ENCODE assay signal across 28 cellular contexts in the genomic region with DNA sequence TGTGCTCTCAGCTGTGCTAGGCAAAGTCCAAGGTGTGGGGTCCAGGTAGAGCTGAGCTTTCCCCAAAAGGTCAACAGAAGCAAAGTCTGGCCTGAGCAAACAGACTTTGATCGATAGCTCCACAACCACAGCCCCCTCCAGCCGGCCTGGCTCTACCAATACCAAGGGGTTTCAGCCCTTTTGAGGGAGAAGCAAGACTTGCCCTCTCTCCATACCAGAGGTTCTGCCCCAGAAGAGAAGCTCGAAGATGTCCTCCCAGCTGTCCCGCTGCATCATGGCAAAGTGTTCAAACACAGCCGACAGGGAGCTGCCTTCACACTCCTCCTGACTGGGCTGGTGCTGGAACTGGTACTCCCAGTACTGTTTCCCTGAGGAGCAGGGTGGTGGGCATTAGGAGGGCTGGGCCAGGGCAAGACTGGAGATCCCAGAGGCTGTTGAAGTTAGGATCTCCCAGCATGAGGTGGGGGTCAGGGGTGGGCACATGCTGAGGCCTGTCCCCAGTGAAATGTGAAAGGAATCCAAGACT. TPM values are rescaled to one million over a fixed set of nuclear protein-coding genes. Genes with fewer than 3 reads are reported as not detected.
DNase-seq lines count a peak whose midpoint lies in the region; ATAC-seq, FAIRE-seq and TF ChIP-seq lines count a peak whose summit lies in the region.
"Had no signal": no experiment of that assay in that cellular context is flagged by ENCODE, and none has a peak within 500 bp of the region (broad histone marks: within the 10 kb centered on the region; RNA-seq: fewer than 3 reads in every experiment).

No MANE protein-coding gene starts in this region.

- H3K79me2 ChIP-seq in HepG2 (ENCODE audit: insufficient read depth, low read length) = peaks cover 7% of the 10 kb centered on the region

- WGBS in HepG2 (ENCODE audit: low lambda C conversion rate) = 0% methylated on average over 2 of the region's 5 CpGs
- 32 to 55% methylated on average over 3 to 5 of the region's 5 CpGs for WGBS in body of pancreas, 2 donors

- BruUV-seq in HepG2 (replicated peaks; lab: Mats Ljungman, UMichigan) = no TSS peak

- CTCF ChIA-PET in HepG2 (lab: Yijun Ruan, JAX; ENCODE audit: low intra/inter-chr PET ratio, low total read pairs) = no interaction called here

- H3K27me3 ChIP-seq in CD4-positive, CD25-positive, alpha-beta regulatory T cell (ENCODE audit: control insufficient read depth, insufficient read depth, low read length) = no peaks in the 10 kb centered on the region
- no peaks in the 10 kb centered on the region for H3K27me3 ChIP-seq in HepG2 (ENCODE audit: control insufficient read depth in 1 of 2, insufficient read depth in 2 of 2, low read length in 2 of 2)
- no peaks in the 10 kb centered on the region for H3K27me3 ChIP-seq in body of pancreas
- H3K27me3 ChIP-seq: MG63 had no signal

- no peaks in the 10 kb centered on the region for H4K20me1 ChIP-seq in HepG2 (ENCODE audit: insufficient read depth, low read length)

- TF ChIP-seq EP300 in HepG2 (IDR thresholded peaks at IDR 0.05; ENCODE audit: low read depth in 2 of 2, low read length in 2 of 2) (peak; percentile 47 to 97; a peak in 3 of 4 replicates), HepG2 (CRISPR knock-in tag; IDR thresholded peaks at IDR 0.05; ENCODE audit: borderline replicate concordance) (peak; percentile 85; the same call in 1 of the 2 replicates)

- peaks cover 21% of the 10 kb centered on the region for H3K4me1 ChIP-seq in CD4-positive, CD25-positive, alpha-beta regulatory T cell (ENCODE audit: control insufficient read depth, insufficient read depth, low read length, poor library complexity, severe bottlenecking)
- H3K4me1 ChIP-seq in HepG2 (ENCODE audit: insufficient read depth, low read length) = peaks cover 52% of the 10 kb centered on the region
- H3K4me1 ChIP-seq in body of pancreas = peaks cover 40% of the 10 kb centered on the region

- peaks cover 0 to 26% (median 15%) of the 10 kb centered on the region in 4 donors for H3K4me1 Mint-ChIP-seq in CD4-positive, CD25-positive, alpha-beta regulatory T cell

- H3K4me3 ChIP-seq in CD4-positive, CD25-positive, alpha-beta regulatory T cell (ENCODE audit: low read depth, low read length) = no peak overlapping the region
- H3K4me3 ChIP-seq in HepG2 (replicated peaks in 1 of 3; ENCODE audit: insufficient read depth in 1 of 3, low read depth in 2 of 3, low read length in 3 of 3) (peak overlapping the region; percentile 4 to 77 (median 28); a peak in 5 of 6 replicates), body of pancreas (no peak overlapping the region)
- H3K4me3 ChIP-seq: MG63, SK-N-MC had no signal

- no peaks in the 10 kb centered on the region for H3K36me3 Mint-ChIP-seq in CD4-positive, CD25-positive, alpha-beta regulatory T cell

- DNase-seq in CD4-positive, CD25-positive, alpha-beta regulatory T cell = no peak
- peak; percentile 84 for DNase-seq in HuH-7.5 (ENCODE audit: low spot score)
- peak; percentile 88 for DNase-seq in HepG2 (ENCODE audit: low spot score)
- DNase-seq in posterior vena cava (ENCODE audit: low spot score) = peak; percentile 56
- DNase-seq in RPMI8226 = no peak
- no peak for DNase-seq in NCI-H446 (lab: John Stamatoyannopoulos, UW)
- DNase-seq in body of pancreas = no peak
- DNase-seq: C1 segment of cervical spinal cord; Calu3; CD8-positive, alpha-beta memory T cell; DMS79 treated with DMSO at 0.1 percent for 48 hours; KG1; MG63; NCI-H1105 treated with DMSO at 0.1 percent for 48 hours; NCI-H146; NCI-H1930; NCI-H2107; NCI-H526; SHP77 treated with DMSO at 0.1 percent for 48 hours had no signal

- TF ChIP-seq POLR2A in HepG2 (IDR thresholded peaks at IDR 0.05; ENCODE audit: insufficient read depth in 1 of 2, low read depth in 2 of 2, low read length in 2 of 2) (peak; percentile 51 to 68; a peak in 3 of 4 replicates), body of pancreas (IDR thresholded peaks at IDR 0.05) (no peak)

- ATAC-seq in CD4-positive, CD25-positive, alpha-beta regulatory T cell (ENCODE audit: low read depth in 2 of 2) = no peak
- ATAC-seq in HepG2 (peak; percentile 53), HG03439 (IDR thresholded peaks at IDR 0.05; ENCODE audit: unreplicated experiment) (no peak), body of pancreas (no peak)
- ATAC-seq: HCT116 had no signal

- TF ChIP-seq RAD21 in HepG2 (CRISPR knock-in tag; IDR thresholded peaks at IDR 0.05) = no peak; the same call in 1 of the 2 replicates

- H3K4me2 ChIP-seq in HepG2 (ENCODE audit: low read depth, low read length) = peak overlapping the region; percentile 96

- peaks cover 13% of the 10 kb centered on the region for H3K36me3 ChIP-seq in CD4-positive, CD25-positive, alpha-beta regulatory T cell (ENCODE audit: control insufficient read depth, insufficient read depth, low read length)
- H3K36me3 ChIP-seq in HepG2 (replicated peaks in 1 of 2; ENCODE audit: control insufficient read depth in 1 of 2, insufficient read depth in 2 of 2, low read length in 2 of 2) = peaks cover 2 to 8% of the 10 kb centered on the region in 2 experiments; a peak in 3 of 5 replicates
- peaks cover 0 to 5% of the 10 kb centered on the region in 2 donors for H3K36me3 ChIP-seq in body of pancreas (replicated peaks in 1 of 2; ENCODE audit: insufficient read depth in 1 of 2, low read depth in 2 of 2)

- H3K9me3 Mint-ChIP-seq in CD4-positive, CD25-positive, alpha-beta regulatory T cell = no peaks in the 10 kb centered on the region
- H3K9me3 Mint-ChIP-seq: CD8-positive, alpha-beta memory T cell had no signal

- no peaks in the 10 kb centered on the region for H3K27me3 Mint-ChIP-seq in CD4-positive, CD25-positive, alpha-beta regulatory T cell
- H3K27me3 Mint-ChIP-seq: CD8-positive, alpha-beta memory T cell had no signal

- H3K27ac Mint-ChIP-seq in CD4-positive, CD25-positive, alpha-beta regulatory T cell = peak overlapping the region in 2 of 3 donors; percentile 9 to 11

- intact Hi-C loops in HepG2 (cut with micrococcal nuclease; ENCODE audit: unreplicated experiment) (no loop called here), posterior vena cava (cut with DNase I) (no loop called here), body of pancreas (cut with DNase I) (no loop called here)

- H3K9ac ChIP-seq in HepG2 (ENCODE audit: insufficient read depth, low read depth, low read length) = peak overlapping the region; percentile 74

- TF ChIP-seq CTCF in HepG2 (CRISPR knock-in tag; IDR thresholded peaks at IDR 0.05) (peak; percentile 30; the same call in 1 of the 2 replicates), body of pancreas (IDR thresholded peaks at IDR 0.05) (no peak)

- peak overlapping the region in 1 of 4 donors; percentile 44 for H3K4me3 Mint-ChIP-seq in CD4-positive, CD25-positive, alpha-beta regulatory T cell
- H3K4me3 Mint-ChIP-seq: CD8-positive, alpha-beta memory T cell had no signal

- H3K9me3 ChIP-seq in CD4-positive, CD25-positive, alpha-beta regulatory T cell (ENCODE audit: control insufficient read depth in 2 of 2, low read length in 2 of 2) = no peaks in the 10 kb centered on the region
- H3K9me3 ChIP-seq in HepG2 (ENCODE audit: low read length) = no peaks in the 10 kb centered on the region
- H3K9me3 ChIP-seq in body of pancreas = no peaks in the 10 kb centered on the region
- H3K9me3 ChIP-seq: MG63 had no signal

- FAIRE-seq in HepG2 (lab: Jason Lieb, UNC) = peak; percentile 96
- FAIRE-seq: A204.1, GM12892 had no signal

- H3K27ac ChIP-seq in CD4-positive, CD25-positive, alpha-beta regulatory T cell (ENCODE audit: insufficient read depth, low read length, poor library complexity, severe bottlenecking) = no peak overlapping the region
- H3K27ac ChIP-seq in HepG2 (ENCODE audit: extremely low read length, insufficient read depth, low read length) (peak overlapping the region; percentile 92), body of pancreas (peak overlapping the region in 1 of 4 donors; percentile 72)
- H3K27ac ChIP-seq: HL-60, RWPE1, SK-N-MC had no signal

- in situ Hi-C loops in HepG2 (cut with HindIII; ENCODE audit: extremely low pct_ligation_motif_present, low pct_unique_long_range_greater_than_20kb) = no loop called here

- H2AFZ ChIP-seq in HepG2 (ENCODE audit: low read length) = no peak overlapping the region

- POLR2A ChIA-PET in HepG2 (lab: Yijun Ruan, JAX) = interaction anchor here (0.5 to 8.3 kb wide), 19 partner anchors 11 to 119 kb away, joined by 3 to 183 read pairs (median 6); partner anchors contain the start of genes IFT20, POLDIP2, SLC46A1 and TMEM97

RNA-seq across cellular contexts. Expression of gene VTN, which starts 1.7 kb away (rescaled TPM):
- not detected for total RNA-seq in CD4-positive, CD25-positive, alpha-beta regulatory T cell
- polyA plus RNA-seq in CD4-positive, CD25-positive, alpha-beta regulatory T cell = under 1 TPM in 3 of 4 donors, not detected in 1; 0.10 to 0.18 (median 0.17) TPM
- total RNA-seq in HepG2 (2016; rRNA removed; fragmentation: Illumina TruSeq; extraction: Trizol) = 43.9 and 108 TPM in 2 replicates
- total RNA-seq in HepG2 (2016; cell fraction: cytosol; rRNA removed; fragmentation: Illumina TruSeq; extraction: Trizol; ENCODE audit: low read depth) = 11.6 and 13.5 TPM in 2 replicates
- total RNA-seq in HepG2 (2016; cell fraction: insoluble cytoplasmic fraction; rRNA removed; fragmentation: Illumina TruSeq; extraction: Trizol) = 42.5 and 110 TPM in 2 replicates
- 21.9 and 23.9 TPM in 2 replicates for total RNA-seq in HepG2 (2016; cell fraction: membrane; rRNA removed; fragmentation: Illumina TruSeq; extraction: Trizol)
- 103 and 124 TPM in 2 replicates for total RNA-seq in HepG2 (2016; cell fraction: nucleus; rRNA removed; fragmentation: Illumina TruSeq; extraction: Trizol)
- polyA plus RNA-seq in HepG2 (2011; rRNA removed) = 131 and 230 TPM in 2 replicates
- polyA plus RNA-seq in HepG2 (2011; cell fraction: cytosol; rRNA removed) = 124 and 146 TPM in 2 replicates
- 140 and 166 TPM in 2 replicates for polyA plus RNA-seq in HepG2 (2011; cell fraction: nucleus; rRNA removed)
- polyA plus RNA-seq in HepG2 (2012) = 284 and 339 TPM in 2 replicates
- 22.3 and 24.7 TPM in 2 replicates for polyA plus RNA-seq in HepG2 (2016; cell fraction: cytosol; fragmentation: Illumina TruSeq; extraction: Trizol; ENCODE audit: low read depth)
- polyA plus RNA-seq in HepG2 (2016; cell fraction: insoluble cytoplasmic fraction; fragmentation: Illumina TruSeq; extraction: Trizol; ENCODE audit: low read depth) = 46.3 and 58.2 TPM in 2 replicates
- 29.7 and 32.6 TPM in 2 replicates for polyA plus RNA-seq in HepG2 (2016; cell fraction: membrane; fragmentation: Illumina TruSeq; extraction: Trizol; ENCODE audit: low read depth)
- 199 and 223 TPM in 2 replicates for polyA plus RNA-seq in HepG2 (2016; cell fraction: nucleus; fragmentation: Illumina TruSeq; extraction: Trizol; ENCODE audit: insufficient read depth, low read depth)
- polyA minus RNA-seq in HepG2 (2011; rRNA and poly(A)+ RNA removed; ENCODE audit: low replicate concordance) = 37.6 and 134 TPM in 2 replicates
- polyA minus RNA-seq in HepG2 (2011; cell fraction: cytosol; rRNA and poly(A)+ RNA removed) = 45.8 and 97.8 TPM in 2 replicates
- polyA minus RNA-seq in HepG2 (2011; cell fraction: nucleus; rRNA and poly(A)+ RNA removed) = 30.3 and 66.1 TPM in 2 replicates
- 1 to 10 TPM; 1.8 to 5.4 TPM for total RNA-seq in posterior vena cava
- 1 to 10 TPM; 4.2 to 6.6 TPM for total RNA-seq in body of pancreas
- total RNA-seq: Calu3, H4 had no signal
- polyA plus RNA-seq: CD8-positive, alpha-beta memory T cell had no signal

RNA-seq across cellular contexts. Expression of gene SARM1, which starts 3.1 kb away (rescaled TPM):
- total RNA-seq in CD4-positive, CD25-positive, alpha-beta regulatory T cell = 21.7 TPM
- polyA plus RNA-seq in CD4-positive, CD25-positive, alpha-beta regulatory T cell = 1 to 10 TPM; 7.2 to 8.5 (median 7.9) TPM
- total RNA-seq in HepG2 (2016; rRNA removed; fragmentation: Illumina TruSeq; extraction: Trizol) (0.25 and 0.73 TPM in 2 replicates), posterior vena cava (10 to 100 TPM; 15.0 to 16.1 TPM), body of pancreas (10 to 100 TPM; 13.7 to 33.9 TPM)
- 0.09 and 0.20 TPM in 2 replicates for total RNA-seq in HepG2 (2016; cell fraction: cytosol; rRNA removed; fragmentation: Illumina TruSeq; extraction: Trizol; ENCODE audit: low read depth)
- total RNA-seq in HepG2 (2016; cell fraction: insoluble cytoplasmic fraction; rRNA removed; fragmentation: Illumina TruSeq; extraction: Trizol) = 0.73 and 0.78 TPM in 2 replicates
- 0.09 and 0.28 TPM in 2 replicates for total RNA-seq in HepG2 (2016; cell fraction: membrane; rRNA removed; fragmentation: Illumina TruSeq; extraction: Trizol)
- total RNA-seq in HepG2 (2016; cell fraction: nucleus; rRNA removed; fragmentation: Illumina TruSeq; extraction: Trizol) = 0.84 and 0.94 TPM in 2 replicates
- polyA plus RNA-seq in HepG2 (2011; rRNA removed) = 0.86 and 1.1 TPM in 2 replicates
- polyA plus RNA-seq in HepG2 (2011; cell fraction: cytosol; rRNA removed) = 0.30 and 0.56 TPM in 2 replicates
- 5.4 and 6.1 TPM in 2 replicates for polyA plus RNA-seq in HepG2 (2011; cell fraction: nucleus; rRNA removed)
- polyA plus RNA-seq in HepG2 (2012) = 0.36 and 3.0 TPM in 2 replicates
- polyA plus RNA-seq in HepG2 (2016; cell fraction: cytosol; fragmentation: Illumina TruSeq; extraction: Trizol; ENCODE audit: low read depth) = 0.14 and 0.16 TPM in 2 replicates
- polyA plus RNA-seq in HepG2 (2016; cell fraction: insoluble cytoplasmic fraction; fragmentation: Illumina TruSeq; extraction: Trizol; ENCODE audit: low read depth) = 0.27 and 0.61 TPM in 2 replicates
- polyA plus RNA-seq in HepG2 (2016; cell fraction: membrane; fragmentation: Illumina TruSeq; extraction: Trizol; ENCODE audit: low read depth) = 0.22 and 0.23 TPM in 2 replicates
- polyA plus RNA-seq in HepG2 (2016; cell fraction: nucleus; fragmentation: Illumina TruSeq; extraction: Trizol; ENCODE audit: insufficient read depth, low read depth) = 2.1 and 2.7 TPM in 2 replicates
- polyA minus RNA-seq in HepG2 (2011; rRNA and poly(A)+ RNA removed; ENCODE audit: low replicate concordance) = 2.2 and 23.4 TPM in 2 replicates
- 0.09 and 0.30 TPM in 2 replicates for polyA minus RNA-seq in HepG2 (2011; cell fraction: cytosol; rRNA and poly(A)+ RNA removed)
- 3.9 TPM in 2 replicates for polyA minus RNA-seq in HepG2 (2011; cell fraction: nucleus; rRNA and poly(A)+ RNA removed)

RNA-seq across cellular contexts. Expression of gene SEBOX, which starts 3.4 kb away (rescaled TPM):
- not detected for total RNA-seq in CD4-positive, CD25-positive, alpha-beta regulatory T cell
- not detected for polyA plus RNA-seq in CD4-positive, CD25-positive, alpha-beta regulatory T cell
- total RNA-seq in HepG2 (2016; rRNA removed; fragmentation: Illumina TruSeq; extraction: Trizol) (not detected in 2 replicates), posterior vena cava (not detected), body of pancreas (not detected)
- not detected in 2 replicates for total RNA-seq in HepG2 (2016; cell fraction: cytosol; rRNA removed; fragmentation: Illumina TruSeq; extraction: Trizol; ENCODE audit: low read depth)
- not detected in 2 replicates for total RNA-seq in HepG2 (2016; cell fraction: insoluble cytoplasmic fraction; rRNA removed; fragmentation: Illumina TruSeq; extraction: Trizol)
- not detected in 2 replicates for total RNA-seq in HepG2 (2016; cell fraction: membrane; rRNA removed; fragmentation: Illumina TruSeq; extraction: Trizol)
- not detected in 2 replicates for total RNA-seq in HepG2 (2016; cell fraction: nucleus; rRNA removed; fragmentation: Illumina TruSeq; extraction: Trizol)
- not detected in 2 replicates for polyA plus RNA-seq in HepG2 (2011; rRNA removed)
- not detected in 2 replicates for polyA plus RNA-seq in HepG2 (2011; cell fraction: cytosol; rRNA removed)
- polyA plus RNA-seq in HepG2 (2011; cell fraction: nucleus; rRNA removed) = 0.43 TPM in 1 of 2 replicates, not detected in the other
- polyA plus RNA-seq in HepG2 (2012) = not detected in 2 replicates
- not detected in 2 replicates for polyA plus RNA-seq in HepG2 (2016; cell fraction: cytosol; fragmentation: Illumina TruSeq; extraction: Trizol; ENCODE audit: low read depth)
- not detected in 2 replicates for polyA plus RNA-seq in HepG2 (2016; cell fraction: insoluble cytoplasmic fraction; fragmentation: Illumina TruSeq; extraction: Trizol; ENCODE audit: low read depth)
- polyA plus RNA-seq in HepG2 (2016; cell fraction: membrane; fragmentation: Illumina TruSeq; extraction: Trizol; ENCODE audit: low read depth) = not detected in 2 replicates
- not detected in 2 replicates for polyA plus RNA-seq in HepG2 (2016; cell fraction: nucleus; fragmentation: Illumina TruSeq; extraction: Trizol; ENCODE audit: insufficient read depth, low read depth)
- polyA minus RNA-seq in HepG2 (2011; rRNA and poly(A)+ RNA removed; ENCODE audit: low replicate concordance) = 0.34 TPM in 1 of 2 replicates, not detected in the other
- not detected in 2 replicates for polyA minus RNA-seq in HepG2 (2011; cell fraction: cytosol; rRNA and poly(A)+ RNA removed)
- not detected in 2 replicates for polyA minus RNA-seq in HepG2 (2011; cell fraction: nucleus; rRNA and poly(A)+ RNA removed)
- total RNA-seq: Calu3; CD8-positive, alpha-beta memory T cell; H4 had no signal
- polyA plus RNA-seq: AG04450; CD8-positive, alpha-beta memory T cell had no signal

RNA-seq across cellular contexts. Expression of gene POLDIP2, which starts 11.0 kb away (rescaled TPM):
- total RNA-seq in CD4-positive, CD25-positive, alpha-beta regulatory T cell = 29.4 TPM
- polyA plus RNA-seq in CD4-positive, CD25-positive, alpha-beta regulatory T cell = 10 to 100 TPM; 70.2 to 88.5 (median 74.7) TPM
- total RNA-seq in HepG2 (2016; rRNA removed; fragmentation: Illumina TruSeq; extraction: Trizol) (114 and 127 TPM in 2 replicates), posterior vena cava (10 to 100 TPM; 53.5 to 54.4 TPM), body of pancreas (10 to 100 TPM; 50.8 to 54.4 TPM)
- total RNA-seq in HepG2 (2016; cell fraction: cytosol; rRNA removed; fragmentation: Illumina TruSeq; extraction: Trizol; ENCODE audit: low read depth) = 63.3 and 67.3 TPM in 2 replicates
- total RNA-seq in HepG2 (2016; cell fraction: insoluble cytoplasmic fraction; rRNA removed; fragmentation: Illumina TruSeq; extraction: Trizol) = 112 and 115 TPM in 2 replicates
- total RNA-seq in HepG2 (2016; cell fraction: membrane; rRNA removed; fragmentation: Illumina TruSeq; extraction: Trizol) = 118 and 133 TPM in 2 replicates
- 47.1 and 53.4 TPM in 2 replicates for total RNA-seq in HepG2 (2016; cell fraction: nucleus; rRNA removed; fragmentation: Illumina TruSeq; extraction: Trizol)
- polyA plus RNA-seq in HepG2 (2011; rRNA removed) = 85.9 and 86.0 TPM in 2 replicates
- 82.5 and 91.5 TPM in 2 replicates for polyA plus RNA-seq in HepG2 (2011; cell fraction: cytosol; rRNA removed)
- 40.8 and 49.4 TPM in 2 replicates for polyA plus RNA-seq in HepG2 (2011; cell fraction: nucleus; rRNA removed)
- 60.2 and 73.0 TPM in 2 replicates for polyA plus RNA-seq in HepG2 (2012)
- 78.3 and 93.1 TPM in 2 replicates for polyA plus RNA-seq in HepG2 (2016; cell fraction: cytosol; fragmentation: Illumina TruSeq; extraction: Trizol; ENCODE audit: low read depth)
- 128 and 147 TPM in 2 replicates for polyA plus RNA-seq in HepG2 (2016; cell fraction: insoluble cytoplasmic fraction; fragmentation: Illumina TruSeq; extraction: Trizol; ENCODE audit: low read depth)
- polyA plus RNA-seq in HepG2 (2016; cell fraction: membrane; fragmentation: Illumina TruSeq; extraction: Trizol; ENCODE audit: low read depth) = 120 and 126 TPM in 2 replicates
- 79.9 and 84.9 TPM in 2 replicates for polyA plus RNA-seq in HepG2 (2016; cell fraction: nucleus; fragmentation: Illumina TruSeq; extraction: Trizol; ENCODE audit: insufficient read depth, low read depth)
- polyA minus RNA-seq in HepG2 (2011; rRNA and poly(A)+ RNA removed; ENCODE audit: low replicate concordance) = 108 and 190 TPM in 2 replicates
- 42.1 and 47.7 TPM in 2 replicates for polyA minus RNA-seq in HepG2 (2011; cell fraction: cytosol; rRNA and poly(A)+ RNA removed)
- 22.0 and 26.2 TPM in 2 replicates for polyA minus RNA-seq in HepG2 (2011; cell fraction: nucleus; rRNA and poly(A)+ RNA removed)

RNA-seq across cellular contexts. Expression of gene TNFAIP1, which starts 32.8 kb away (rescaled TPM):
- total RNA-seq in CD4-positive, CD25-positive, alpha-beta regulatory T cell = 15.7 TPM
- 10 to 100 TPM in 1 of 4 donors, 1 to 10 TPM in 3; 6.5 to 10.5 (median 8.8) TPM for polyA plus RNA-seq in CD4-positive, CD25-positive, alpha-beta regulatory T cell
- total RNA-seq in HepG2 (2016; rRNA removed; fragmentation: Illumina TruSeq; extraction: Trizol) (17.5 and 18.7 TPM in 2 replicates), posterior vena cava (10 to 100 TPM; 39.7 to 45.9 TPM), body of pancreas (10 to 100 TPM; 15.2 to 15.8 TPM)
- 3.0 and 3.3 TPM in 2 replicates for total RNA-seq in HepG2 (2016; cell fraction: cytosol; rRNA removed; fragmentation: Illumina TruSeq; extraction: Trizol; ENCODE audit: low read depth)
- 17.6 and 18.0 TPM in 2 replicates for total RNA-seq in HepG2 (2016; cell fraction: insoluble cytoplasmic fraction; rRNA removed; fragmentation: Illumina TruSeq; extraction: Trizol)
- 10.3 and 13.6 TPM in 2 replicates for total RNA-seq in HepG2 (2016; cell fraction: membrane; rRNA removed; fragmentation: Illumina TruSeq; extraction: Trizol)
- 10.7 and 12.2 TPM in 2 replicates for total RNA-seq in HepG2 (2016; cell fraction: nucleus; rRNA removed; fragmentation: Illumina TruSeq; extraction: Trizol)
- polyA plus RNA-seq in HepG2 (2011; rRNA removed) = 40.6 and 42.8 TPM in 2 replicates
- 26.7 and 28.6 TPM in 2 replicates for polyA plus RNA-seq in HepG2 (2011; cell fraction: cytosol; rRNA removed)
- 42.5 and 48.1 TPM in 2 replicates for polyA plus RNA-seq in HepG2 (2011; cell fraction: nucleus; rRNA removed)
- polyA plus RNA-seq in HepG2 (2012) = 16.3 and 24.4 TPM in 2 replicates
- polyA plus RNA-seq in HepG2 (2016; cell fraction: cytosol; fragmentation: Illumina TruSeq; extraction: Trizol; ENCODE audit: low read depth) = 3.2 and 5.3 TPM in 2 replicates
- polyA plus RNA-seq in HepG2 (2016; cell fraction: insoluble cytoplasmic fraction; fragmentation: Illumina TruSeq; extraction: Trizol; ENCODE audit: low read depth) = 18.4 and 21.2 TPM in 2 replicates
- polyA plus RNA-seq in HepG2 (2016; cell fraction: membrane; fragmentation: Illumina TruSeq; extraction: Trizol; ENCODE audit: low read depth) = 8.2 and 8.8 TPM in 2 replicates
- polyA plus RNA-seq in HepG2 (2016; cell fraction: nucleus; fragmentation: Illumina TruSeq; extraction: Trizol; ENCODE audit: insufficient read depth, low read depth) = 17.9 and 19.3 TPM in 2 replicates
- polyA minus RNA-seq in HepG2 (2011; rRNA and poly(A)+ RNA removed; ENCODE audit: low replicate concordance) = 67.1 and 165 TPM in 2 replicates
- polyA minus RNA-seq in HepG2 (2011; cell fraction: cytosol; rRNA and poly(A)+ RNA removed) = 30.3 and 32.2 TPM in 2 replicates
- 20.6 and 26.7 TPM in 2 replicates for polyA minus RNA-seq in HepG2 (2011; cell fraction: nucleus; rRNA and poly(A)+ RNA removed)

Comparison
In these comparisons a context has a peak if more than half of its experiments do, and no peak if none do; other contexts are left out.
1. DNase-seq: peak in HuH-7.5 (single experiment), HepG2 (single experiment) and posterior vena cava (single experiment); none in CD4-positive, CD25-positive, alpha-beta regulatory T cell (0 of 3), RPMI8226 (single experiment), NCI-H446 (0 of 2) and body of pancreas (0 of 4).
2. H3K4me3 ChIP-seq: peak in HepG2 (3 of 3); none in CD4-positive, CD25-positive, alpha-beta regulatory T cell (single experiment) and body of pancreas (0 of 2).
3. POLR2A ChIP-seq: peak in HepG2 (2 of 2); none in body of pancreas (0 of 3).